In the genomic region with DNA sequence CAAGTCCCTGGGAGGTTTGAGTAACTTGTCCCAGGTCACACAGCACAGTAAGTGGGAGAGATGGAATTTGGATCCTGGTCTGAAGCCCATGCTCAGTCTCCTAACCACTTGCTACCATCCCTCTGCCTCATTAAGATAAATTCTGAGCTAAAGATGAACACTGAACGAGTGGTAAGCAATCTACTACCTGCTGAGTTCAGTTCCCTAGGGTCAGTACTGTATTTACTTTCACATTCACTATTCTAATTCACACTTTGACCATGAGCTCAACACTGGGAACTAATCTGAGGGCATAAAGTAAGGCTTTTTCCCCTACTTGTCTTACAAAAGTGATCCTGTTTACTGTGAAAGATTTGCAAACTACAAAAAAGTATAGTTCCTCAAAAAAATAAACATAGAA, we compare ENCODE assay signal across 12 cellular contexts. TPM values are rescaled to one million over a fixed set of nuclear protein-coding genes. Genes with fewer than 3 reads are reported as not detected.
DNase-seq lines count a peak whose midpoint lies in the region; ATAC-seq, FAIRE-seq and TF ChIP-seq lines count a peak whose summit lies in the region.
"Had no signal": no experiment of that assay in that cellular context is flagged by ENCODE, and none has a peak within 500 bp of the region (broad histone marks: within the 10 kb centered on the region; RNA-seq: fewer than 3 reads in every experiment).

No MANE protein-coding gene starts in this region.

- H3K27ac ChIP-seq in astrocyte (ENCODE audit: low read depth, low read length): no peak overlapping the region
- H3K27ac ChIP-seq: epithelial cell of prostate, WERI-Rb-1 had no signal

- no peaks in the 10 kb centered on the region for H3K36me3 ChIP-seq in astrocyte (ENCODE audit: insufficient read depth, low read length)

- no peak for TF ChIP-seq CTCF in astrocyte (IDR thresholded peaks at IDR 0.05; ENCODE audit: insufficient read depth, low read depth, low read length)

- H3K4me1 Mint-ChIP-seq in astrocyte (ENCODE audit: low read depth, unreplicated experiment): peaks cover 4% of the 10 kb centered on the region

- peaks cover 39% of the 10 kb centered on the region for H3K79me2 ChIP-seq in astrocyte (ENCODE audit: insufficient read depth, low read length)

- no peaks in the 10 kb centered on the region for H3K9me3 ChIP-seq in astrocyte (ENCODE audit: insufficient read depth, low read depth, low read length)

- H3K27ac Mint-ChIP-seq in astrocyte (ENCODE audit: unreplicated experiment): no peak overlapping the region

- no peaks in the 10 kb centered on the region for H3K27me3 Mint-ChIP-seq in astrocyte (ENCODE audit: low read depth, unreplicated experiment)

- H3K4me1 ChIP-seq in astrocyte (ENCODE audit: insufficient read depth, low read length): peaks cover 15% of the 10 kb centered on the region

- no peak for DNase-seq in astrocyte (ENCODE audit: low read depth)
- DNase-seq in NCI-H774 (lab: John Stamatoyannopoulos, UW): no peak
- DNase-seq in left cardiac atrium: no peak
- no peak for DNase-seq in activated CD4-positive, alpha-beta T cell treated with anti-CD3 and anti-CD28 coated beads, Interleukin-2, amount 50 U/mL, for 1 hour
- no peak for DNase-seq in 8988T
- DNase-seq: amniotic stem cell, WERI-Rb-1 had no signal

- no peaks in the 10 kb centered on the region for H3K27me3 ChIP-seq in astrocyte (ENCODE audit: insufficient read depth, low read length)

- H3K4me3 Mint-ChIP-seq in astrocyte (ENCODE audit: unreplicated experiment): peak overlapping the region; percentile 54

- FAIRE-seq in astrocyte (lab: Jason Lieb, UNC): no peak
- FAIRE-seq: H54 had no signal

- H3K9me3 Mint-ChIP-seq in astrocyte (ENCODE audit: unreplicated experiment): no peaks in the 10 kb centered on the region

- no peak overlapping the region for H3K4me2 ChIP-seq in astrocyte (ENCODE audit: low read length)

- H3K4me3 ChIP-seq in astrocyte (ENCODE audit: insufficient read depth, low read depth, low read length): no peak overlapping the region

- peak; percentile 45 for ATAC-seq in GM18508 (IDR thresholded peaks at IDR 0.05; ENCODE audit: insufficient read depth, unreplicated experiment)
- peak; percentile 40 for ATAC-seq in GM19468 (IDR thresholded peaks at IDR 0.05; ENCODE audit: extremely low read depth, unreplicated experiment)
- peak; percentile 63 for ATAC-seq in HG03060 (IDR thresholded peaks at IDR 0.05; ENCODE audit: low read depth, unreplicated experiment)
- no peak for ATAC-seq in left cardiac atrium

- peaks cover 15% of the 10 kb centered on the region for H4K20me1 ChIP-seq in astrocyte (ENCODE audit: insufficient read depth, low read length)

- H3K36me3 Mint-ChIP-seq in astrocyte (ENCODE audit: low read depth, unreplicated experiment): peaks cover 2% of the 10 kb centered on the region

- H3K9ac ChIP-seq in astrocyte (ENCODE audit: low read length): no peak overlapping the region

- no peak overlapping the region for H2AFZ ChIP-seq in astrocyte (ENCODE audit: low read depth, low read length)

- intact Hi-C loops in left cardiac atrium (cut with DNase I): no loop called here

RNA-seq across cellular contexts. Expression of gene UROS, which starts 2.4 kb away (rescaled TPM):
- total RNA-seq in astrocyte: 64.6 and 66.0 TPM in 2 replicates
- total RNA-seq in left cardiac atrium: 10 to 100 TPM; 59.5 to 68.5 TPM

RNA-seq across cellular contexts. Expression of gene BCCIP, which starts 2.6 kb away (rescaled TPM):
- 65.9 and 68.1 TPM in 2 replicates for total RNA-seq in astrocyte
- 10 to 100 TPM; 34.8 to 51.1 TPM for total RNA-seq in left cardiac atrium

RNA-seq across cellular contexts. Expression of gene MMP21, which starts 45.1 kb away (rescaled TPM):
- not detected in 2 replicates for total RNA-seq in astrocyte
- under 1 TPM; 0.34 to 0.38 TPM for total RNA-seq in left cardiac atrium

Comparison
In these comparisons a context has a peak if more than half of its experiments do, and no peak if none do; other contexts are left out.
1. ATAC-seq: peak in GM18508 (single experiment), GM19468 (single experiment) and HG03060 (single experiment); none in left cardiac atrium (0 of 2).